In genomic region chr12:95213928-95214327, GRCh38 we compare ENCODE assay signal across 21 cellular contexts. TPM values are rescaled to one million over a fixed set of nuclear protein-coding genes. Genes with fewer than 3 reads are reported as not detected.
DNase-seq lines count a peak whose midpoint lies in the region; ATAC-seq, FAIRE-seq and TF ChIP-seq lines count a peak whose summit lies in the region.
"Had no signal": no experiment of that assay in that cellular context is flagged by ENCODE, and none has a peak within 500 bp of the region (broad histone marks: within the 10 kb centered on the region; RNA-seq: fewer than 3 reads in every experiment).

No MANE protein-coding gene starts in this region.

- TF ChIP-seq POLR2A in breast epithelium (IDR thresholded peaks at IDR 0.05) (no peak), transverse colon (IDR thresholded peaks at IDR 0.05) (no peak)

- POLR2A ChIA-PET in MCF 10A (lab: Yijun Ruan, JAX), result interaction anchor here (0.7 to 21.4 kb wide), 10 partner anchors 11 to 260 kb away, joined by 3 to 1056 read pairs (median 12); partner anchors contain the start of genes METAP2 and NR2C1

- intact Hi-C loops in MCF 10A (cut with micrococcal nuclease), result no loop called here
- intact Hi-C loops in breast epithelium (cut with DNase I; ENCODE audit: low total_unique reads), result no loop called here
- intact Hi-C loops in transverse colon (cut with DNase I; ENCODE audit: low total_unique reads), result loop anchor here (10.0 kb wide), 1 partner anchor 49 kb away; no protein-coding TSS in a partner anchor

- no peaks in the 10 kb centered on the region for H3K9me3 Mint-ChIP-seq in MCF 10A (ENCODE audit: unreplicated experiment)
- no peaks in the 10 kb centered on the region for H3K9me3 Mint-ChIP-seq in astrocyte (ENCODE audit: unreplicated experiment)
- H3K9me3 Mint-ChIP-seq: activated naive CD4-positive, alpha-beta T cell treated with anti-CD3 and anti-CD28 coated beads, Interleukin-2, amount 50 U/mL, for 72 hours; natural killer cell had no signal

- H3K27me3 ChIP-seq in breast epithelium (no peaks in the 10 kb centered on the region), astrocyte (ENCODE audit: insufficient read depth, low read length) (no peaks in the 10 kb centered on the region), transverse colon (no peaks in the 10 kb centered on the region), MM.1S (replicated peaks; ENCODE audit: insufficient read depth, low read length) (no peaks in the 10 kb centered on the region)
- H3K27me3 ChIP-seq: stomach, uterus had no signal

- H3K36me3 Mint-ChIP-seq in MCF 10A (ENCODE audit: insufficient read depth, unreplicated experiment) (no peaks in the 10 kb centered on the region), astrocyte (ENCODE audit: low read depth, unreplicated experiment) (peaks cover 8% of the 10 kb centered on the region)
- H3K36me3 Mint-ChIP-seq: CD4-positive, CD25-positive, alpha-beta regulatory T cell had no signal

- H2AFZ ChIP-seq in astrocyte (ENCODE audit: low read depth, low read length) (no peak overlapping the region), MM.1S (ENCODE audit: low read length) (no peak overlapping the region)

- H3K9me2 ChIP-seq in MM.1S (replicated peaks; ENCODE audit: insufficient read depth, low read length), result no peaks in the 10 kb centered on the region

- no peak overlapping the region for H3K4me2 ChIP-seq in astrocyte (ENCODE audit: low read length)
- H3K4me2 ChIP-seq in MM.1S (ENCODE audit: low read depth, low read length), result no peak overlapping the region

- H3K9ac ChIP-seq in astrocyte (ENCODE audit: low read length), result no peak overlapping the region
- H3K9ac ChIP-seq in MM.1S (ENCODE audit: low read length), result no peak overlapping the region

- no peak for TF ChIP-seq EP300 in transverse colon (IDR thresholded peaks at IDR 0.05; ENCODE audit: low read depth)

- no peaks in the 10 kb centered on the region for H3K27me3 Mint-ChIP-seq in MCF 10A (ENCODE audit: insufficient read depth, unreplicated experiment)
- H3K27me3 Mint-ChIP-seq in astrocyte (ENCODE audit: low read depth, unreplicated experiment), result no peaks in the 10 kb centered on the region

- peaks cover 81% of the 10 kb centered on the region for H3K79me2 ChIP-seq in astrocyte (ENCODE audit: insufficient read depth, low read length)
- H3K79me2 ChIP-seq in MM.1S (ENCODE audit: low read length), result peaks cover 13% of the 10 kb centered on the region

- H3K4me3 ChIP-seq in breast epithelium (no peak overlapping the region), astrocyte (ENCODE audit: insufficient read depth, low read depth, low read length) (no peak overlapping the region), transverse colon (no peak overlapping the region), MM.1S (ENCODE audit: low read length) (no peak overlapping the region)
- H3K4me3 ChIP-seq: lung, stomach, uterus had no signal

- H3K27ac Mint-ChIP-seq in MCF 10A (ENCODE audit: low read depth, unreplicated experiment) (peak overlapping the region; percentile 87), astrocyte (ENCODE audit: unreplicated experiment) (no peak overlapping the region)
- H3K27ac Mint-ChIP-seq: activated naive CD4-positive, alpha-beta T cell treated with anti-CD3 and anti-CD28 coated beads, Interleukin-2, amount 50 U/mL, for 72 hours; CD4-positive, CD25-positive, alpha-beta regulatory T cell; natural killer cell had no signal

- FAIRE-seq in astrocyte (lab: Jason Lieb, UNC), result no peak
- FAIRE-seq: bronchial epithelial cell had no signal

- DNase-seq in MCF 10A (ENCODE audit: unreplicated experiment) (no peak), breast epithelium (ENCODE audit: low spot score in 2 of 2) (no peak), astrocyte (ENCODE audit: low read depth) (no peak), islet precursor cell (peak; percentile 59), transverse colon (no peak), OCI-M1 (lab: John Stamatoyannopoulos, UW) (no peak), MM.1S (no peak)
- DNase-seq: activated CD4-positive, alpha-beta T cell treated with anti-CD3 and anti-CD28 coated beads, Interleukin-2, amount 50 U/mL, for 48 hours; activated T-cell treated with anti-CD3 and anti-CD28 coated beads, Interleukin-2, amount 50 U/mL, for 48 hours; CD4-positive, CD25-positive, alpha-beta regulatory T cell; DND-41; natural killer cell; NCI-H2029 treated with DMSO at 0.1 percent for 48 hours; stimulated activated CD4-positive, alpha-beta T cell treated with anti-CD3 and anti-CD28 coated beads, Interleukin-15, amount 100 ng/mL, for 24 hours; stomach; SW 1271; uterus had no signal

- in situ Hi-C loops in transverse colon (cut with MboI; ENCODE audit: low pct_ligation_motif_present in 1 of 4, low pct_unique_long_range_greater_than_20kb in 1 of 4, low sequenced_read_pairs in 3 of 4), result no loop called here

- no peak for TF ChIP-seq CTCF in MCF 10A (IDR thresholded peaks at IDR 0.05; ENCODE audit: unreplicated experiment)
- TF ChIP-seq CTCF in breast epithelium (IDR thresholded peaks at IDR 0.05), result no peak
- TF ChIP-seq CTCF in astrocyte (IDR thresholded peaks at IDR 0.05; ENCODE audit: insufficient read depth, low read depth, low read length), result no peak
- TF ChIP-seq CTCF in transverse colon (IDR thresholded peaks at IDR 0.05), result no peak
- TF ChIP-seq CTCF in MM.1S (IDR thresholded peaks at IDR 0.05; ENCODE audit: low read length), result no peak

- CTCF ChIA-PET in MCF 10A (lab: Yijun Ruan, JAX), result interaction anchor here (1.0 to 4.4 kb wide), 3 partner anchors 8 to 97 kb away, joined by 4 to 50 read pairs (median 46); no protein-coding TSS in a partner anchor

- H3K27ac ChIP-seq in breast epithelium, result no peak overlapping the region
- H3K27ac ChIP-seq in astrocyte (ENCODE audit: low read depth, low read length), result no peak overlapping the region
- H3K27ac ChIP-seq in transverse colon, result peak overlapping the region; percentile 19 to 99 (median 78)
- H3K27ac ChIP-seq in MM.1S (ENCODE audit: low read length), result no peak overlapping the region

- H3K36me3 ChIP-seq in breast epithelium (no peaks in the 10 kb centered on the region), astrocyte (ENCODE audit: insufficient read depth, low read length) (no peaks in the 10 kb centered on the region), transverse colon (no peaks in the 10 kb centered on the region), MM.1S (replicated peaks; ENCODE audit: insufficient read depth, low read length) (no peaks in the 10 kb centered on the region)
- H3K36me3 ChIP-seq: stomach, uterus had no signal

- 65 to 86% methylated on average over 1 of the region's 1 CpG for WGBS in transverse colon (ENCODE audit: low coverage in 1 of 2), 2 donors

- H4K20me1 ChIP-seq in astrocyte (ENCODE audit: insufficient read depth, low read length) (peaks cover 9% of the 10 kb centered on the region), MM.1S (ENCODE audit: insufficient read depth, low read length) (no peaks in the 10 kb centered on the region)

- no TSS peak for BruUV-seq in MCF 10A (replicated peaks; lab: Mats Ljungman, UMichigan)

- H3K9me3 ChIP-seq in breast epithelium (no peaks in the 10 kb centered on the region), astrocyte (ENCODE audit: insufficient read depth, low read depth, low read length) (no peaks in the 10 kb centered on the region), transverse colon (no peaks in the 10 kb centered on the region), MM.1S (replicated peaks; ENCODE audit: insufficient read depth, low read length) (no peaks in the 10 kb centered on the region)
- H3K9me3 ChIP-seq: stomach, uterus had no signal

- no peaks in the 10 kb centered on the region for H3K4me1 ChIP-seq in breast epithelium
- peaks cover 3% of the 10 kb centered on the region for H3K4me1 ChIP-seq in astrocyte (ENCODE audit: insufficient read depth, low read length)
- H3K4me1 ChIP-seq in transverse colon, result peaks cover 0 to 33% (median 14%) of the 10 kb centered on the region in 4 donors
- peaks cover 7% of the 10 kb centered on the region for H3K4me1 ChIP-seq in MM.1S (ENCODE audit: low read length)
- H3K4me1 ChIP-seq: uterus had no signal

- H3K4me3 Mint-ChIP-seq in MCF 10A (ENCODE audit: unreplicated experiment) (no peak overlapping the region), astrocyte (ENCODE audit: unreplicated experiment) (peak overlapping the region; percentile 27)
- H3K4me3 Mint-ChIP-seq: natural killer cell had no signal

- ATAC-seq in HG02571 (IDR thresholded peaks at IDR 0.05; ENCODE audit: unreplicated experiment), result no peak
- ATAC-seq: activated naive CD4-positive, alpha-beta T cell treated with anti-CD3 and anti-CD28 coated beads, Interleukin-2, amount 50 U/mL, for 72 hours; natural killer cell had no signal

- peaks cover 8% of the 10 kb centered on the region for H3F3A ChIP-seq in MM.1S (ENCODE audit: insufficient read depth, low read length)

- H3K4me1 Mint-ChIP-seq in MCF 10A (ENCODE audit: insufficient read depth, unreplicated experiment), result peaks cover 10% of the 10 kb centered on the region
- H3K4me1 Mint-ChIP-seq in astrocyte (ENCODE audit: low read depth, unreplicated experiment), result peaks cover 15% of the 10 kb centered on the region

RNA-seq across cellular contexts. Expression of gene FGD6, which starts 3.3 kb away (rescaled TPM):
- total RNA-seq in MCF 10A (2022) (17.2 and 25.1 TPM in 2 replicates), breast epithelium (10 to 100 TPM in 2 of 3 donors, 1 to 10 TPM in 1; 5.6 to 28.0 (median 13.1) TPM), astrocyte (25.3 and 26.5 TPM in 2 replicates), transverse colon (10 to 100 TPM; 25.0 to 37.0 (median 32.1) TPM)

RNA-seq across cellular contexts. Expression of gene VEZT, which starts 3.7 kb away (rescaled TPM):
- 88.1 and 107 TPM in 2 replicates for total RNA-seq in MCF 10A (2022)
- total RNA-seq in breast epithelium, result 100 to 1,000 TPM in 1 of 3 donors, 10 to 100 TPM in 2; 72.8 to 126 (median 73.8) TPM
- 106 and 107 TPM in 2 replicates for total RNA-seq in astrocyte
- 100 to 1,000 TPM in 1 of 4 donors, 10 to 100 TPM in 3; 55.2 to 130 (median 85.5) TPM for total RNA-seq in transverse colon

Comparison
In these comparisons a context has a peak if more than half of its experiments do, and no peak if none do; other contexts are left out.
1. H3K27ac ChIP-seq: peak in transverse colon (4 of 4); none in breast epithelium (0 of 2), astrocyte (single experiment) and MM.1S (single experiment).